Comparison of ENCODE assay signal across 24 cellular contexts in genomic region chr22:33605686-33606085, GRCh38.
DNase-seq lines count a peak whose midpoint lies in the region; ATAC-seq, FAIRE-seq and TF ChIP-seq lines count a peak whose summit lies in the region.
"Had no signal": no experiment of that assay in that cellular context is flagged by ENCODE, and none has a peak within 500 bp of the region (broad histone marks: within the 10 kb centered on the region; RNA-seq: fewer than 3 reads in every experiment).

No MANE protein-coding gene starts in this region.

- no peak for FAIRE-seq in frontal cortex (lab: Jason Lieb, UNC)
- FAIRE-seq: A204.1 had no signal

- H3K4me1 Mint-ChIP-seq in nephron progenitor cell: peaks cover 30% of the 10 kb centered on the region
- H3K4me1 Mint-ChIP-seq: activated CD4-positive, alpha-beta T cell treated with anti-CD3 and anti-CD28 coated beads, Interleukin-2, amount 10 ng/mL, durations not matched to agents 24 days and 14 days; CD8-positive, alpha-beta memory T cell; stimulated activated naive CD8-positive, alpha-beta T cell treated with anti-CD3 and anti-CD28 coated beads, Interleukin-15, amount 100 ng/mL, for 72 hours had no signal

- intact Hi-C loops in Right ventricle myocardium inferior (cut with DNase I): loop anchor here (5.0 kb wide), 1 partner anchor 122 kb away; no protein-coding TSS in a partner anchor
- intact Hi-C loops in cardiac septum (cut with DNase I): no loop called here
- intact Hi-C loops in left cardiac atrium (cut with DNase I): no loop called here

- no peak for TF ChIP-seq CTCF in nephron progenitor cell (IDR thresholded peaks at IDR 0.05)

- peak overlapping the region; percentile 92 for H3K27ac Mint-ChIP-seq in nephron progenitor cell
- H3K27ac Mint-ChIP-seq: activated CD4-positive, alpha-beta T cell treated with anti-CD3 and anti-CD28 coated beads, Interleukin-2, amount 10 ng/mL, durations not matched to agents 24 days and 14 days; stimulated activated naive CD8-positive, alpha-beta T cell treated with anti-CD3 and anti-CD28 coated beads, Interleukin-15, amount 100 ng/mL, for 72 hours had no signal

- no peaks in the 10 kb centered on the region for H3K27me3 Mint-ChIP-seq in nephron progenitor cell (ENCODE audit: low read depth, poor library complexity)
- H3K27me3 Mint-ChIP-seq: activated CD4-positive, alpha-beta T cell treated with anti-CD3 and anti-CD28 coated beads, Interleukin-2, amount 10 ng/mL, durations not matched to agents 24 days and 14 days; naive B cell; stimulated activated naive CD8-positive, alpha-beta T cell treated with anti-CD3 and anti-CD28 coated beads, Interleukin-15, amount 100 ng/mL, for 72 hours had no signal

- no peak for DNase-seq in Right ventricle myocardium inferior (ENCODE audit: missing footprints)
- DNase-seq in cardiac septum (ENCODE audit: low spot score): no peak
- peak; percentile 61 for DNase-seq in left cardiac atrium
- no peak for DNase-seq in nephron progenitor cell
- DNase-seq in NCI-H2196 (lab: John Stamatoyannopoulos, UW; ENCODE audit: unreplicated experiment): no peak
- no peak for DNase-seq in dermis blood vessel endothelial cell
- DNase-seq in frontal cortex (ENCODE audit: low spot score in 2 of 2): no peak
- DNase-seq: activated CD4-positive, alpha-beta T cell treated with anti-CD3 and anti-CD28 coated beads, Interleukin-2, amount 10 ng/mL, durations not matched to agents 24 days and 14 days; activated naive CD4-positive, alpha-beta T cell treated with Interleukin-2 at 50 U/mL for 16 hours; activated T-cell treated with anti-CD3 and anti-CD28 coated beads, Interleukin-2, amount 50 U/mL, for 48 hours; amniotic stem cell; CD8-positive, alpha-beta memory T cell; cortex of kidney; DMS79 treated with DMSO at 0.1 percent for 48 hours; naive B cell; NCI-H1694 treated with DMSO at 0.1 percent for 48 hours; NCI-H69; sigmoid colon; SK-N-SH; stimulated activated CD4-positive, alpha-beta T cell treated with anti-CD3 and anti-CD28 coated beads, Interleukin-15, amount 100 ng/mL, for 24 hours; stimulated activated naive CD8-positive, alpha-beta T cell treated with anti-CD3 and anti-CD28 coated beads, Interleukin-15, amount 100 ng/mL, for 72 hours; transverse colon had no signal

- ATAC-seq in Right ventricle myocardium inferior (peak; percentile 95), left cardiac atrium (peak; percentile 95 to 96), HG02678 (IDR thresholded peaks at IDR 0.05; ENCODE audit: unreplicated experiment) (no peak)
- ATAC-seq: stimulated activated naive CD8-positive, alpha-beta T cell treated with anti-CD3 and anti-CD28 coated beads, Interleukin-15, amount 100 ng/mL, for 72 hours had no signal

- H3K36me3 Mint-ChIP-seq in nephron progenitor cell (ENCODE audit: low read depth): peaks cover 24% of the 10 kb centered on the region
- H3K36me3 Mint-ChIP-seq: CD8-positive, alpha-beta memory T cell had no signal

- H3K4me3 Mint-ChIP-seq in nephron progenitor cell: no peak overlapping the region
- H3K4me3 Mint-ChIP-seq: activated CD4-positive, alpha-beta T cell treated with anti-CD3 and anti-CD28 coated beads, Interleukin-2, amount 10 ng/mL, durations not matched to agents 24 days and 14 days; CD8-positive, alpha-beta memory T cell; naive B cell; stimulated activated naive CD8-positive, alpha-beta T cell treated with anti-CD3 and anti-CD28 coated beads, Interleukin-15, amount 100 ng/mL, for 72 hours had no signal

- peaks cover 3% of the 10 kb centered on the region for H3K9me3 Mint-ChIP-seq in nephron progenitor cell
- H3K9me3 Mint-ChIP-seq: naive B cell had no signal
